In the genomic region with DNA sequence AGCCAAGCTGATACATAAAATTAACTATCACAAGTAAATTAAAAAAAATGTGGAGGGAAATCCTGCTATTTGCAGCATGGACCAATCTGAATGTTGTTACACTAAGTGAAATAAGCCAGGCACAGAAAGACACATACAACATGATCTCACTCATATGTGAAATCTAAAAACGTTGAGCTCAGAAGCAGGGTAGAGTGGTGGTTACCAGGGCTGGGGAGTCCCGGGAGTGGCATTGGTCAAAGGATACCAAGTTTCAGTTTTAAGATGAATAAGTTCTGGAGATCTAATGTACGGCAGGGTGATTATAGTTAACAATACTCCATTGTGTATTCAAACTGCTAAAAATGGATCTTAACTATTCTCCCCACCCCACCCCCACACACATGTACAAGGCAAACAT, we compare ENCODE assay signal across 18 cellular contexts.
DNase-seq lines count a peak whose midpoint lies in the region; ATAC-seq and TF ChIP-seq lines count a peak whose summit lies in the region.
"Had no signal": no experiment of that assay in that cellular context is flagged by ENCODE, and none has a peak within 500 bp of the region (broad histone marks: within the 10 kb centered on the region; RNA-seq: fewer than 3 reads in every experiment).

No MANE protein-coding gene starts in this region.

- ATAC-seq in GM19025 (IDR thresholded peaks at IDR 0.05; ENCODE audit: low read depth, unreplicated experiment) (peak; percentile 85), HG02610 (IDR thresholded peaks at IDR 0.05; ENCODE audit: unreplicated experiment) (peak; percentile 91), HG03342 (IDR thresholded peaks at IDR 0.05; ENCODE audit: unreplicated experiment) (peak; percentile 86)
- ATAC-seq: effector memory CD8-positive, alpha-beta T cell had no signal

- TF ChIP-seq CTCF in GM12865 (IDR thresholded peaks at IDR 0.05; ENCODE audit: insufficient read depth, low read depth, low read length, missing control alignments), result no peak

- H3K4me3 ChIP-seq in GM12865 (ENCODE audit: low read depth, low read length), result no peak overlapping the region
- H3K4me3 ChIP-seq: spleen had no signal

- DNase-seq in GM12865 (ENCODE audit: low read depth), result peak; percentile 55
- no peak for DNase-seq in NAMALWA (ENCODE audit: low spot score)
- DNase-seq in COR-L47 (lab: John Stamatoyannopoulos, UW), result no peak
- no peak for DNase-seq in HK-2 (ENCODE audit: unreplicated experiment)
- no peak for DNase-seq in iPS-NIHi11 (ENCODE audit: low spot score)
- DNase-seq: activated CD4-positive, alpha-beta T cell treated with anti-CD3 and anti-CD28 coated beads, Interleukin-2, amount 50 U/mL, for 1 hour; activated CD8-positive, alpha-beta memory T cell treated with anti-CD3 and anti-CD28 coated beads, Interleukin-2, amount 50 U/mL, for 48 hours; aorta; Caco-2; effector memory CD8-positive, alpha-beta T cell; immature natural killer cell; Karpas-422; NCI-H1092 treated with DMSO at 0.1 percent for 48 hours; NCI-H526; spleen had no signal
